Comparison of ENCODE assay signal across 21 cellular contexts in the genomic region with DNA sequence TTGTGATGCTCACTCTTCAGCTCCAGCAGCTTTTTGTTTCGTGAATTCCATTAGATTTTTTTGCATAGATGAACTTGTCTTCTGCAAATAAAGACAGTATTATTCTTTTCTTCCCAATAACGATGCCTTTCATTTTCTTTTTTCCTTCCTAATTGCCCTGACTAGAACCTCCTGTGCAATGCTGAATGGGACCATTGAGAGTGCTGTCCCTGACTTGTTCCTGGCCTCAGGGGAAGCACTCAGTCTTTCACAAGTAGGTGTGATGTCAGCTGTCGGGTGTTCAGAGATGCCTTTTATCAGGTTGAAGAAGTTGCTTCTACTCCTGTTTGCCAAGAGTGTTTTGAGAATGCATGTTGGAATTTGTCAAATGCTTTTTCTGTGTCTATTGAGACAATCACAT.
A peak's percentile ranks its signal among the peaks of the same experiment; 100 is the strongest.
DNase-seq lines count a peak whose midpoint lies in the region; ATAC-seq, FAIRE-seq and TF ChIP-seq lines count a peak whose summit lies in the region.
"Had no signal": no experiment of that assay in that cellular context is flagged by ENCODE, and none has a peak within 500 bp of the region (broad histone marks: within the 10 kb centered on the region; RNA-seq: fewer than 3 reads in every experiment).

No MANE protein-coding gene starts in this region.

- H3K9ac ChIP-seq in GM23248 (no peak overlapping the region), PC-3 (ENCODE audit: low read length) (no peak overlapping the region)

- H3K4me3 ChIP-seq in GM23248 (no peak overlapping the region), PC-3 (ENCODE audit: low read length) (no peak overlapping the region), epithelial cell of esophagus (ENCODE audit: low read length) (no peak overlapping the region)
- H3K4me3 ChIP-seq: adrenal gland, GM23338, sigmoid colon, thyroid gland had no signal

- no TSS peak for BruUV-seq in PC-3 (replicated peaks; lab: Mats Ljungman, UMichigan)

- H4K20me1 ChIP-seq in GM23248 (ENCODE audit: insufficient read depth) (no peaks in the 10 kb centered on the region), PC-3 (ENCODE audit: low read length) (no peaks in the 10 kb centered on the region)

- H3K4me1 ChIP-seq in GM23248 (ENCODE audit: insufficient read depth) (peaks cover 23% of the 10 kb centered on the region), PC-3 (ENCODE audit: insufficient read depth, low read length) (peaks cover 26% of the 10 kb centered on the region)
- H3K4me1 ChIP-seq: adrenal gland had no signal

- H3K36me3 ChIP-seq in GM23248 (ENCODE audit: low read depth) (no peaks in the 10 kb centered on the region), PC-3 (ENCODE audit: low read depth, low read length) (no peaks in the 10 kb centered on the region)
- H3K36me3 ChIP-seq: adrenal gland, sigmoid colon, thyroid gland had no signal

- H3K79me2 ChIP-seq in GM23248 (ENCODE audit: insufficient read depth) (no peaks in the 10 kb centered on the region), PC-3 (ENCODE audit: low read length) (no peaks in the 10 kb centered on the region)

- no peaks in the 10 kb centered on the region for H3K9me2 ChIP-seq in GM23248 (ENCODE audit: insufficient read depth)
- no peaks in the 10 kb centered on the region for H3K9me2 ChIP-seq in PC-3 (replicated peaks; ENCODE audit: low read length)

- H3K9me3 ChIP-seq in GM23248 (ENCODE audit: low read depth) (no peaks in the 10 kb centered on the region), PC-3 (ENCODE audit: low read length) (0 out of 2 replicates have a peak, but pooled peaks cover 4% of the 10 kb centered on the region)
- H3K9me3 ChIP-seq: adrenal gland, sigmoid colon, thyroid gland had no signal

- TF ChIP-seq CTCF in PC-3 (conservative IDR thresholded peaks at IDR 0.05; ENCODE audit: low read depth, low read length) (no peak), epithelial cell of esophagus (IDR thresholded peaks at IDR 0.05; ENCODE audit: insufficient read depth, low read depth, low read length, missing control alignments) (peak; percentile 38)

- FAIRE-seq in urothelium cell line (lab: Jason Lieb, UNC) = no peak
- FAIRE-seq: GM18507, HTR-8/SVneo had no signal

- POLR2A ChIA-PET in PC-3 (lab: Charles Lee; ENCODE audit: unreplicated experiment) = interaction anchor here (0.7 kb wide), 1 partner anchor 61 kb away, joined by 5 read pairs; no protein-coding TSS in a partner anchor

- no peak overlapping the region for H2AFZ ChIP-seq in GM23248
- no peak overlapping the region for H2AFZ ChIP-seq in PC-3 (ENCODE audit: low read length)
- H2AFZ ChIP-seq: GM23338 had no signal

- CTCF ChIA-PET in PC-3 (lab: Charles Lee) = no interaction called here

- in situ Hi-C loops in GM23248 (cut with MboI) = no loop called here

- intact Hi-C loops in PC-3 (cut with micrococcal nuclease) = loop anchor here (5.0 kb wide), 1 partner anchor 117 kb away; no protein-coding TSS in a partner anchor

- DNase-seq in GM23248 (peak; percentile 26), PC-3 (peak; percentile 16), epithelial cell of esophagus (ENCODE audit: low read depth) (peak; percentile 95), retina (peak; percentile 45), ureter (ENCODE audit: low spot score) (no peak), RKO (ENCODE audit: low spot score) (no peak), urothelium cell line (ENCODE audit: low spot score) (no peak)
- no peak for DNase-seq in activated CD4-positive, CD25-positive, alpha-beta regulatory T cell treated with anti-CD3 and anti-CD28 coated beads, Interleukin-2, amount 50 U/mL, for 72 hours
- DNase-seq: activated CD4-positive, alpha-beta T cell treated with anti-CD3 and anti-CD28 coated beads, Interleukin-2, amount 10 ng/mL, durations not matched to agents 24 days and 14 days; activated CD8-positive, alpha-beta memory T cell treated with anti-CD3 and anti-CD28 coated beads, Interleukin-2, amount 50 U/mL, for 4 hours; activated effector memory CD4-positive, alpha-beta T cell treated with anti-CD3 and anti-CD28 coated beads, Interleukin-2, amount 50 U/mL, for 16 hours; NCI-H1694; NCI-H446 treated with DMSO at 0.1 percent for 48 hours; sigmoid colon; stimulated activated CD4-positive, alpha-beta T cell treated with anti-CD3 and anti-CD28 coated beads, Interleukin-1b, Interleukin-23, amount 100 ng/mL, for 48 hours; stimulated activated naive CD4-positive, alpha-beta T cell treated with Interleukin-2 at 50 U/mL for 16 hours; thyroid gland had no signal

- ATAC-seq in PC-3 = no peak
- ATAC-seq: GM23338 had no signal

- H3F3A ChIP-seq in GM23248 (ENCODE audit: insufficient read depth) (peaks cover 13% of the 10 kb centered on the region; the same call in 1 of the 2 replicates), PC-3 (ENCODE audit: low read length, unreplicated experiment) (no peaks in the 10 kb centered on the region)

- H3K27me3 ChIP-seq in GM23248 (replicated peaks; ENCODE audit: insufficient read depth) = no peaks in the 10 kb centered on the region
- H3K27me3 ChIP-seq in PC-3 (ENCODE audit: low read length) = no peaks in the 10 kb centered on the region
- H3K27me3 ChIP-seq: adrenal gland, sigmoid colon, thyroid gland had no signal

- no peak overlapping the region for H3K27ac ChIP-seq in GM23248
- H3K27ac ChIP-seq in PC-3 (ENCODE audit: low read length) = no peak overlapping the region
- H3K27ac ChIP-seq: adrenal gland, sigmoid colon, thyroid gland had no signal

- no peak overlapping the region for H3K4me2 ChIP-seq in GM23248 (ENCODE audit: unreplicated experiment)
- H3K4me2 ChIP-seq in PC-3 (ENCODE audit: low read length) = no peak overlapping the region
- H3K4me2 ChIP-seq: GM23338 had no signal

- WGBS in GM23248 (ENCODE audit: low coverage in 1 of 2, low lambda C conversion rate in 2 of 2, missing lambda C conversion rate in 2 of 2), 2 experiments = 91 to 98% methylated on average over 3 of the region's 3 CpGs

Comparison
In these comparisons a context has a peak if more than half of its experiments do, and no peak if none do; other contexts are left out.
1. DNase-seq: peak in GM23248 (single experiment), PC-3 (single experiment), epithelial cell of esophagus (single experiment) and retina (single experiment); none in ureter (single experiment), RKO (single experiment), urothelium cell line (single experiment) and activated CD4-positive, CD25-positive, alpha-beta regulatory T cell treated with anti-CD3 and anti-CD28 coated beads, Interleukin-2, amount 50 U/mL, for 72 hours (single experiment).